ENCODE assay signal across 32 cellular contexts in the genomic region with DNA sequence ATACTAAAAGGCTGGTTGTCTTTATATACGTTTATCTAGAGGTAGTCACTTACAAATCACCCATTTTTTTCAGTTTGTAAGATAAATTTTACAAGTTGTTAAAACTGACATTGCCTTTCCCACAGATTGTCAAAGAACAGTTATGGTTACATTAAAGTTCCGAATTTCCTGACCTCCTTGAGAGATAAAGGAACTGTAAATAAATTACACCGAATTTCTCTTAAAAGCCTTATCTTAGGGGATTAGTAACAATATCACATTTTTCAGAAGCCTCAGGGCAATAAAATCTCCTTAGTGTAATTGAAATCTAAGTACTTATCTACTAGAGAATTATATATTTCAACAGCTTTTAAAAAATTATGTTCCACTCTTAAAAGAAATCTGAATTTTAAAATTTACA. TPM values are rescaled to one million over a fixed set of nuclear protein-coding genes. Genes with fewer than 3 reads are reported as not detected.
"Had no signal": no experiment of that assay in that cellular context is flagged by ENCODE, and none has a peak within 500 bp of the region (broad histone marks: within the 10 kb centered on the region; RNA-seq: fewer than 3 reads in every experiment).

No MANE protein-coding gene starts in this region.

- H3K36me3 ChIP-seq: ascending aorta, cardiac muscle cell had no signal

- H3K4me1 ChIP-seq: ascending aorta had no signal

- H3K9me3 ChIP-seq: ascending aorta had no signal

- H3K27ac ChIP-seq: ascending aorta, cardiac muscle cell, KMS-11, VCaP had no signal

- H3K27me3 ChIP-seq: ascending aorta, cardiac muscle cell had no signal

- ATAC-seq: activated CD8-positive, alpha-beta T cell treated with anti-CD3 and anti-CD28 coated beads for 36 hours; activated T-cell treated with anti-CD3 and anti-CD28 coated beads, Interleukin-2, amount 50 U/mL, for 72 hours; activated T-helper 17 cell treated with anti-CD3 and anti-CD28 coated beads, Interleukin-2, amount 50 U/mL, for 72 hours had no signal

- DNase-seq: activated CD4-positive, alpha-beta T cell treated with anti-CD3 and anti-CD28 coated beads for 1 hour; activated CD4-positive, alpha-beta T cell treated with anti-CD3 and anti-CD28 coated beads for 48 hours; activated CD4-positive, CD25-positive, alpha-beta regulatory T cell; activated CD8-positive, alpha-beta T cell treated with anti-CD3 and anti-CD28 coated beads for 36 hours; activated effector memory CD4-positive, alpha-beta T cell treated with anti-CD3 and anti-CD28 coated beads, Interleukin-2, amount 50 U/mL, for 16 hours; activated naive CD4-positive, alpha-beta T cell; activated naive CD4-positive, alpha-beta T cell treated with anti-CD3 and anti-CD28 coated beads, Interleukin-2, amount 50 U/mL, for 16 hours; activated naive CD8-positive, alpha-beta T cell treated with anti-CD3 and anti-CD28 coated beads for 36 hours; activated T-cell treated with anti-CD3 and anti-CD28 coated beads, Interleukin-2, amount 50 U/mL, for 1 hour; activated T-cell treated with anti-CD3 and anti-CD28 coated beads, Interleukin-2, amount 50 U/mL, for 72 hours; amygdala; NCI-H1092 treated with DMSO at 0.1 percent for 48 hours; NCI-H1417; NCI-H187 treated with DMSO at 0.1 percent for 48 hours; NCI-H2081; NCI-H2171 treated with DMSO at 0.1 percent for 48 hours; NCI-H2227 treated with DMSO at 0.1 percent for 48 hours; NCI-H446; NCI-H510A treated with DMSO at 0.1 percent for 48 hours; NCI-H69; NK-92 treated with Interleukin-12 subunit alpha and Interleukin-12 subunit beta, amount 100 ng/mL, for 24 hours; Right ventricle myocardium superior; T-helper 1 cell; T-helper 2 cell; T-helper 9 cell had no signal

- H3K4me3 ChIP-seq: ascending aorta, cardiac muscle cell had no signal

RNA-seq across cellular contexts. Expression of a gene that starts 49.6 kb away (rescaled TPM):
- total RNA-seq: activated CD8-positive, alpha-beta memory T cell treated with anti-CD3 and anti-CD28 coated beads for 36 hours; activated CD8-positive, alpha-beta T cell treated with anti-CD3 and anti-CD28 coated beads for 36 hours; activated naive CD8-positive, alpha-beta T cell treated with anti-CD3 and anti-CD28 coated beads for 36 hours; ascending aorta; chondrocyte; Right ventricle myocardium superior had no signal
- polyA plus RNA-seq: cardiac muscle cell had no signal
